ENCODE assay signal across 9 cellular contexts in the genomic region with DNA sequence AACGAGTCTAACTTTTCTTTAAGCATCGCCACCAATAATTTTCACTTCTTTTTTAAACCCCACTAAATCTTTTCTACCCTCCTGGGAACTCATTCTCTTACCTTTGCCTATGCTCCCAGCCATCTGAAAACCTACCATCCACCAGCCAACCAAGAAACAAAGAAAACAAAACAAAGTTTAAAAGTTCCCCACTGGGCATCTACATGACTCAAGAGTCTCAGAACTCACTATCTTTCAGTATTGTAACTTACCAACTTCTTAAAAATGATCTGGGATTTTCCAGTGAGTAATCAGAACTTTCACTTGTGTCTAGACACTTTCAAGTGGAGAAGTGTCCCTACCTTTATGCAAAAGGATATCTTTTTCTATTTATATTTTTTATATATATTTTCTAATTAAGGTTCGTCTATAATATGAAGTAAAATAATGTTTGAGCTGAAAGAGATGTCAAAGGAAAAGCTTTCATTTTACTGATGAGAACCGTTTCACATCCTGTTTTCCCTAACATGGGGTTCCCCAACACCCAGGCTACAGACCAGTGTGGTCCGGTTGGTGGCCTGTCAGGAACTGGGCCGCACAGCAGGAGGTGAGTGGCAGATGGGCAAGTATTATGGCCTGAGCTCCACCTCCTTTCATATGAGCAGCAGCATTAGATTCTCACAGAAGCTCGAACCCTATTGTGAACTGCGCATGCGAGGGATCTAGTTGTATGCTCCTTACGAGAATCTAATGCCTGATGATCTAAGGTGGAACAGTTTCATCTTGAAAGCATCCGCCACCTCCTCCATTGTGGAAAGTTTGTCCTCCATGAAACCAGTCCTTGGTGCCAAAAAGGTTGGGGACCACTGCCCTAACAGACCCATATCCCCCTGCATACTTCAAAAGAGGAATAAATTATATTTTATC. TPM values are rescaled to one million over a fixed set of nuclear protein-coding genes. Genes with fewer than 3 reads are reported as not detected.
A peak's percentile ranks its signal among the peaks of the same experiment; 100 is the strongest.
DNase-seq lines count a peak whose midpoint lies in the region; ATAC-seq and TF ChIP-seq lines count a peak whose summit lies in the region.
"Had no signal": no experiment of that assay in that cellular context is flagged by ENCODE, and none has a peak within 500 bp of the region (broad histone marks: within the 10 kb centered on the region; RNA-seq: fewer than 3 reads in every experiment).

No MANE protein-coding gene starts in this region.

- no peak for TF ChIP-seq POLR2A in GM18505 (IDR thresholded peaks at IDR 0.05; ENCODE audit: borderline replicate concordance, extremely low read depth, insufficient read depth, insufficient read length)
- TF ChIP-seq POLR2A in heart left ventricle (IDR thresholded peaks at IDR 0.05) = no peak

- H3K36me3 Mint-ChIP-seq in activated naive CD8-positive, alpha-beta T cell treated with anti-CD3 and anti-CD28 coated beads, Interleukin-2, amount 50 U/mL, for 24 hours (ENCODE audit: low read depth) = no peaks in the 10 kb centered on the region
- H3K36me3 Mint-ChIP-seq in CD8-positive, alpha-beta T cell = no peaks in the 10 kb centered on the region
- H3K36me3 Mint-ChIP-seq: activated naive CD8-positive, alpha-beta T cell treated with anti-CD3 and anti-CD28 coated beads, Interleukin-2, amount 10 ng/mL, durations not matched to agents 7 days and 5 days had no signal

- H3K9me3 ChIP-seq in CD8-positive, alpha-beta T cell (ENCODE audit: low read length) = no peaks in the 10 kb centered on the region
- H3K9me3 ChIP-seq in PC-9 (ENCODE audit: insufficient read depth, low read depth) = no peaks in the 10 kb centered on the region
- peaks cover 0 to 2% (median 0%) of the 10 kb centered on the region in 12 donors for H3K9me3 ChIP-seq in heart left ventricle

- no peak overlapping the region for H3K4me2 ChIP-seq in PC-9

- DNase-seq in activated naive CD8-positive, alpha-beta T cell treated with anti-CD3 and anti-CD28 coated beads, Interleukin-2, amount 50 U/mL, for 24 hours = no peak
- DNase-seq in Kasumi-1 (lab: John Stamatoyannopoulos, UW) (no peak), PC-9 (no peak), heart left ventricle (no peak)
- no peak for DNase-seq in CD8-positive, alpha-beta T cell
- DNase-seq: activated naive CD8-positive, alpha-beta T cell treated with anti-CD3 and anti-CD28 coated beads, Interleukin-2, amount 10 ng/mL, durations not matched to agents 7 days and 5 days had no signal

- peaks cover 3% of the 10 kb centered on the region for H3K27me3 Mint-ChIP-seq in activated naive CD8-positive, alpha-beta T cell treated with anti-CD3 and anti-CD28 coated beads, Interleukin-2, amount 50 U/mL, for 24 hours
- peaks cover 5% of the 10 kb centered on the region for H3K27me3 Mint-ChIP-seq in CD8-positive, alpha-beta T cell (ENCODE audit: low read depth)
- H3K27me3 Mint-ChIP-seq: activated naive CD8-positive, alpha-beta T cell treated with anti-CD3 and anti-CD28 coated beads, Interleukin-2, amount 10 ng/mL, durations not matched to agents 7 days and 5 days had no signal

- H3K27ac ChIP-seq in CD8-positive, alpha-beta T cell (ENCODE audit: low read depth, low read length) = no peak overlapping the region
- H3K27ac ChIP-seq in PC-9 = no peak overlapping the region
- H3K27ac ChIP-seq in heart left ventricle = no peak overlapping the region

- H3K9me2 ChIP-seq in PC-9 (ENCODE audit: insufficient read depth) = no peaks in the 10 kb centered on the region

- no peaks in the 10 kb centered on the region for H3K9me3 Mint-ChIP-seq in activated naive CD8-positive, alpha-beta T cell treated with anti-CD3 and anti-CD28 coated beads, Interleukin-2, amount 50 U/mL, for 24 hours
- no peaks in the 10 kb centered on the region for H3K9me3 Mint-ChIP-seq in CD8-positive, alpha-beta T cell

- peak overlapping the region; percentile 20 for H3K27ac Mint-ChIP-seq in activated naive CD8-positive, alpha-beta T cell treated with anti-CD3 and anti-CD28 coated beads, Interleukin-2, amount 50 U/mL, for 24 hours
- H3K27ac Mint-ChIP-seq in CD8-positive, alpha-beta T cell = no peak overlapping the region
- H3K27ac Mint-ChIP-seq: activated naive CD8-positive, alpha-beta T cell treated with anti-CD3 and anti-CD28 coated beads, Interleukin-2, amount 10 ng/mL, durations not matched to agents 7 days and 5 days had no signal

- H3K27me3 ChIP-seq in CD8-positive, alpha-beta T cell (ENCODE audit: insufficient read depth, low read length) = no peaks in the 10 kb centered on the region
- H3K27me3 ChIP-seq in PC-9 (ENCODE audit: insufficient read depth, low read depth) (no peaks in the 10 kb centered on the region), heart left ventricle (no peaks in the 10 kb centered on the region)

- BruUV-seq in PC-9 (replicated peaks; lab: Mats Ljungman, UMichigan) = no TSS peak

- no peak for TF ChIP-seq CTCF in CD8-positive, alpha-beta T cell (IDR thresholded peaks at IDR 0.05)
- TF ChIP-seq CTCF in PC-9 (conservative IDR thresholded peaks at IDR 0.05) (no peak), heart left ventricle (IDR thresholded peaks at IDR 0.05) (no peak)

- WGBS in heart left ventricle, 4 donors = 87 to 92% (median 91%) methylated on average over 11 of the region's 11 CpGs

- no peaks in the 10 kb centered on the region for H4K20me1 ChIP-seq in PC-9 (ENCODE audit: insufficient read depth)

- peak; percentile 97 for ATAC-seq in GM18505 (IDR thresholded peaks at IDR 0.05; ENCODE audit: unreplicated experiment)
- peak; percentile 89 for ATAC-seq in GM19452 (IDR thresholded peaks at IDR 0.05; ENCODE audit: unreplicated experiment)
- ATAC-seq in HG03064 (IDR thresholded peaks at IDR 0.05; ENCODE audit: low read depth, unreplicated experiment) = peak; percentile 90
- ATAC-seq in activated naive CD8-positive, alpha-beta T cell treated with anti-CD3 and anti-CD28 coated beads, Interleukin-2, amount 50 U/mL, for 24 hours = peak; percentile 83
- no peak for ATAC-seq in CD8-positive, alpha-beta T cell
- ATAC-seq in heart left ventricle = no peak

- no peaks in the 10 kb centered on the region for H3F3A ChIP-seq in PC-9 (ENCODE audit: insufficient read depth, low read depth)

- intact Hi-C loops in CD8-positive, alpha-beta T cell (cut with DNase I, micrococcal nuclease) = no loop called here
- intact Hi-C loops in PC-9 (cut with micrococcal nuclease; ENCODE audit: unreplicated experiment) = no loop called here
- intact Hi-C loops in heart left ventricle (cut with DNase I) = no loop called here

- no peaks in the 10 kb centered on the region for H3K79me2 ChIP-seq in PC-9 (ENCODE audit: low read depth)

- peaks cover 26% of the 10 kb centered on the region for H3K4me1 Mint-ChIP-seq in activated naive CD8-positive, alpha-beta T cell treated with anti-CD3 and anti-CD28 coated beads, Interleukin-2, amount 50 U/mL, for 24 hours
- no peaks in the 10 kb centered on the region for H3K4me1 Mint-ChIP-seq in CD8-positive, alpha-beta T cell (ENCODE audit: low read depth)

- H2AFZ ChIP-seq in PC-9 = no peak overlapping the region

- H3K4me1 ChIP-seq in CD8-positive, alpha-beta T cell (ENCODE audit: insufficient read depth, low read length) = no peaks in the 10 kb centered on the region
- no peaks in the 10 kb centered on the region for H3K4me1 ChIP-seq in PC-9 (replicated peaks; ENCODE audit: insufficient read depth)
- H3K4me1 ChIP-seq in heart left ventricle = no peaks in the 10 kb centered on the region

- CTCF ChIA-PET in CD8-positive, alpha-beta T cell (lab: Charles Lee) = no interaction called here
- CTCF ChIA-PET in PC-9 (lab: Charles Lee) = no interaction called here

- H3K4me3 Mint-ChIP-seq in activated naive CD8-positive, alpha-beta T cell treated with anti-CD3 and anti-CD28 coated beads, Interleukin-2, amount 50 U/mL, for 24 hours = no peak overlapping the region
- H3K4me3 Mint-ChIP-seq in CD8-positive, alpha-beta T cell = no peak overlapping the region
- H3K4me3 Mint-ChIP-seq: activated naive CD8-positive, alpha-beta T cell treated with anti-CD3 and anti-CD28 coated beads, Interleukin-2, amount 10 ng/mL, durations not matched to agents 7 days and 5 days had no signal

- no peak overlapping the region for H3K4me3 ChIP-seq in CD8-positive, alpha-beta T cell (ENCODE audit: low read depth, low read length)
- H3K4me3 ChIP-seq in PC-9 = no peak overlapping the region
- no peak overlapping the region for H3K4me3 ChIP-seq in heart left ventricle

- POLR2A ChIA-PET in CD8-positive, alpha-beta T cell (lab: Charles Lee) = no interaction called here
- POLR2A ChIA-PET in PC-9 (lab: Charles Lee; ENCODE audit: unreplicated experiment) = no interaction called here

- H3K36me3 ChIP-seq in CD8-positive, alpha-beta T cell (ENCODE audit: insufficient read depth, low read length) = no peaks in the 10 kb centered on the region
- H3K36me3 ChIP-seq in PC-9 (ENCODE audit: low read depth) (no peaks in the 10 kb centered on the region), heart left ventricle (no peaks in the 10 kb centered on the region)

RNA-seq across cellular contexts. Expression of a gene that starts 9.8 kb away (rescaled TPM):
- 1 to 10 TPM; 2.4 to 2.9 TPM for total RNA-seq in CD8-positive, alpha-beta T cell
- 10.9 and 11.5 TPM in 2 replicates for total RNA-seq in PC-9 (2021)
- 1 to 10 TPM; 1.6 to 3.9 (median 2.3) TPM for total RNA-seq in heart left ventricle
- 1 to 10 TPM; 1.1 to 1.7 TPM for polyA plus RNA-seq in heart left ventricle

RNA-seq across cellular contexts. Expression of a gene that starts 44.5 kb away (rescaled TPM):
- 1 to 10 TPM; 3.9 to 4.3 TPM for total RNA-seq in CD8-positive, alpha-beta T cell
- total RNA-seq in PC-9 (2021) = 19.3 and 26.7 TPM in 2 replicates
- total RNA-seq in heart left ventricle = 10 to 100 TPM in 6 of 9 donors, 1 to 10 TPM in 3; 7.0 to 30.4 (median 11.7) TPM
- 1 to 10 TPM; 3.7 to 5.8 TPM for polyA plus RNA-seq in heart left ventricle

Comparison
In these comparisons a context has a peak if more than half of its experiments do, and no peak if none do; other contexts are left out.
1. ATAC-seq: peak in GM18505 (single experiment), GM19452 (single experiment), HG03064 (single experiment) and activated naive CD8-positive, alpha-beta T cell treated with anti-CD3 and anti-CD28 coated beads, Interleukin-2, amount 50 U/mL, for 24 hours (single experiment); none in CD8-positive, alpha-beta T cell (single experiment) and heart left ventricle (0 of 4).